ENCODE assay signal across 11 cellular contexts in the genomic region with DNA sequence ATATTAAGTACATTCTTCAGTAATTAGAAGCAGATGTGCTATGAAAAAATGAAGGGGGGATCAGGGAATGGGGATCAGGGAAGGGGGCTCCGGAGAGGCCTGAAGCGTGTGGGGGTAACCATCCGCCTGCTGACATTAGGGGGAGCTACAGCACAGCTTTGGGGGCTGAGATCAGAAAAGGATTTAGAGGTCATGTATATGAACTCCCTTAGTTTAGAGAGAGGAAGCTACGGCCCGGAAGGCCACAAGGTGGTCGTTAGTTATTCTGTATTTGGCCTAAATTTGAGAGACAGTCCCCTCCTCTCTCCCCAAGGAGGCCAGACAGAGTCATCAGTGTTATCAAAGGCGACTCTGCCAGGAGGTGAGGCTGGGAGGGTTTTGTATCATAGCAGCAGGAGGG. TPM values are rescaled to one million over a fixed set of nuclear protein-coding genes. Genes with fewer than 3 reads are reported as not detected.
DNase-seq lines count a peak whose midpoint lies in the region; ATAC-seq and TF ChIP-seq lines count a peak whose summit lies in the region.
"Had no signal": no experiment of that assay in that cellular context is flagged by ENCODE, and none has a peak within 500 bp of the region (broad histone marks: within the 10 kb centered on the region; RNA-seq: fewer than 3 reads in every experiment).

No MANE protein-coding gene starts in this region.

- H3K79me2 ChIP-seq in OCI-LY1 (ENCODE audit: insufficient read depth, low read length), result no peaks in the 10 kb centered on the region

- no peak overlapping the region for H3K9ac ChIP-seq in OCI-LY1 (ENCODE audit: low read length)

- H3K4me2 ChIP-seq in OCI-LY1 (ENCODE audit: low read length), result no peak overlapping the region; the same call in 1 of the 2 replicates

- TF ChIP-seq CTCF in left ventricle myocardium inferior (IDR thresholded peaks at IDR 0.05; ENCODE audit: borderline replicate concordance), result peak; percentile 17
- peak in 1 of 9 donors; percentile 10 for TF ChIP-seq CTCF in heart right ventricle (IDR thresholded peaks at IDR 0.05)
- TF ChIP-seq CTCF in OCI-LY1 (IDR thresholded peaks at IDR 0.05; ENCODE audit: low read length), result peak; percentile 79
- TF ChIP-seq CTCF in epithelial cell of proximal tubule (conservative IDR thresholded peaks at IDR 0.05; ENCODE audit: low read depth, low read length), result peak; percentile 48

- DNase-seq in left ventricle myocardium inferior, result no peak
- no peak for DNase-seq in heart right ventricle
- no peak for DNase-seq in epithelial cell of proximal tubule (ENCODE audit: low read depth)
- peak; percentile 33 for DNase-seq in stimulated activated naive CD8-positive, alpha-beta T cell treated with anti-CD3 and anti-CD28 coated beads, Interleukin-15, Interleukin-2, amounts not matched to agents 100 U/mL and 50 U/mL, for 24 hours
- no peak for DNase-seq in NCI-H226
- DNase-seq in NK-92 (lab: John Stamatoyannopoulos, UW; ENCODE audit: unreplicated experiment), result no peak
- DNase-seq in HuH-7.5 (ENCODE audit: low spot score), result no peak
- DNase-seq: left lung, NCI-H1105 treated with DMSO at 0.1 percent for 48 hours, occipital lobe had no signal

- no peaks in the 10 kb centered on the region for H4K20me1 ChIP-seq in OCI-LY1 (ENCODE audit: insufficient read depth, low read length)

- H3K27me3 ChIP-seq in left ventricle myocardium inferior (ENCODE audit: low read depth), result no peaks in the 10 kb centered on the region
- no peaks in the 10 kb centered on the region for H3K27me3 ChIP-seq in heart right ventricle
- no peaks in the 10 kb centered on the region for H3K27me3 ChIP-seq in OCI-LY1 (ENCODE audit: insufficient read depth, low read length)
- H3K27me3 ChIP-seq: left lung had no signal

- H3K4me1 ChIP-seq in left ventricle myocardium inferior (peaks cover under 1% of the 10 kb centered on the region), heart right ventricle (peaks cover 0 to under 1% (median 0%) of the 10 kb centered on the region in 9 donors), OCI-LY1 (ENCODE audit: insufficient read depth, low read length, severe bottlenecking) (peaks cover 17% of the 10 kb centered on the region)
- H3K4me1 ChIP-seq: left lung had no signal

- ATAC-seq in heart right ventricle, result no peak
- no peak for ATAC-seq in stimulated activated naive CD8-positive, alpha-beta T cell treated with anti-CD3 and anti-CD28 coated beads, Interleukin-15, Interleukin-2, amounts not matched to agents 100 U/mL and 50 U/mL, for 24 hours
- ATAC-seq: left lung had no signal

- H2AFZ ChIP-seq in OCI-LY1 (ENCODE audit: low read length), result 0 out of 2 replicates have a peak overlapping the region, but pooled peaks have one; percentile 14

- no peaks in the 10 kb centered on the region for H3K9me3 ChIP-seq in left ventricle myocardium inferior (replicated peaks)
- H3K9me3 ChIP-seq in heart right ventricle, result no peaks in the 10 kb centered on the region
- no peaks in the 10 kb centered on the region for H3K9me3 ChIP-seq in OCI-LY1 (ENCODE audit: low read length)
- H3K9me3 ChIP-seq: left lung had no signal

- no peaks in the 10 kb centered on the region for H3K9me2 ChIP-seq in OCI-LY1 (ENCODE audit: low read depth, low read length)

- H3F3A ChIP-seq in OCI-LY1 (ENCODE audit: insufficient read depth, low read length), result no peaks in the 10 kb centered on the region

- no peak overlapping the region for H3K27ac ChIP-seq in left ventricle myocardium inferior (replicated peaks)
- no peak overlapping the region for H3K27ac ChIP-seq in heart right ventricle
- H3K27ac ChIP-seq in OCI-LY1 (ENCODE audit: low read depth, low read length, poor library complexity, severe bottlenecking), result no peak overlapping the region
- H3K27ac ChIP-seq: left lung had no signal

- intact Hi-C loops in left ventricle myocardium inferior (cut with micrococcal nuclease) (no loop called here), heart right ventricle (cut with DNase I) (loop anchor here in 1 of 10 donors (10.0 kb wide), 1 partner anchor 156 kb away; no protein-coding TSS in a partner anchor)

- H3K4me3 ChIP-seq in left ventricle myocardium inferior, result no peak overlapping the region
- H3K4me3 ChIP-seq in heart right ventricle, result no peak overlapping the region
- no peak overlapping the region for H3K4me3 ChIP-seq in OCI-LY1 (ENCODE audit: low read depth, low read length, poor library complexity, severe bottlenecking)
- no peak overlapping the region for H3K4me3 ChIP-seq in epithelial cell of proximal tubule (ENCODE audit: low read depth, low read length)
- H3K4me3 ChIP-seq: left lung had no signal

- WGBS in heart right ventricle, 2 donors, result 45 to 46% methylated on average over 7 of the region's 7 CpGs

- H3K36me3 ChIP-seq in left ventricle myocardium inferior, result no peaks in the 10 kb centered on the region
- no peaks in the 10 kb centered on the region for H3K36me3 ChIP-seq in heart right ventricle
- no peaks in the 10 kb centered on the region for H3K36me3 ChIP-seq in OCI-LY1 (ENCODE audit: insufficient read depth, low read length)
- H3K36me3 ChIP-seq: left lung had no signal

RNA-seq across cellular contexts. Expression of a gene that starts 6.2 kb away (rescaled TPM):
- total RNA-seq in left ventricle myocardium inferior, result 25.5 TPM
- total RNA-seq in heart right ventricle, result 10 to 100 TPM; 23.0 to 38.9 (median 27.9) TPM
- polyA plus RNA-seq in heart right ventricle, result 10 to 100 TPM in 1 of 2 donors, 1 to 10 TPM in 1; 9.7 to 14.6 TPM
- 1.9 and 6.1 TPM in 2 replicates for total RNA-seq in epithelial cell of proximal tubule
